2 cellular contexts compared by ENCODE assay signal in the genomic region with DNA sequence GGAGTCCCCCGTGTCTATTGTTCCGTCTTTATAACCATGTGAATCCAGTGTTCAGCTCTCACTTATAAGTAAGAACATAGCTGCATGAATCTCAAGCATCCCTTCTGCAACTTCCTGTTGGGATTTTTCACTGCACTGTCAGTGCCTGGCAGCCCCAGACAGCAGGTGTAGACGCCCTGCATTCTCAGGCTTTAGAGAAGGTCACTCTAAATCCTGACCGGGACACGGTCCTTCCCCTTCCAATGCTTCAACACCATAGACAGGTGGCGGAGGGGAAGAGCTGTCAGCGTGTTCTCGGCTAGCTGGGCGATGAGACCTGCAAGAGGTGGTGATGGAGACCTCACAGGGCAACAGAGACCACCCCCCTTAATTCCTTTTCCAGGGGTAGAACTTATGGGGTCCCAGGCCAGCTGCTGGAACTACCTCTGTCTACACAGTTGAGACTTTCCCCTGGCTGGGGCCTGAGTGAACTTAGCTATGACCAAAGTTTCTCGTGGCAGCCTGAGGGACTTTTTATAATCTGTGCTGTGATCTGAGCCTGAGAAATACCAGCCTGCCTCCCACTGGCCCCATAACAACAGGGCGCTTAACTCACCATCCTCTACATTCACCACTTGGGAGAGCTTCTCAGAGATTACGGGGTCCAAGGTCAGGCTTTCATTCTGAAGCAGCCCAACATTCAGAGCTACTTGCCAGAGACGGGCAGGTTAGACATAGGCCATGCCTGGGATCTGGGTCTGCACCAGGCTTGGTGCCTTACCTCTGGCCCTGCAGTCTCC.
TF ChIP-seq lines count a peak whose summit lies in the region.

No MANE protein-coding gene starts in this region.

TF ChIP-seq in GM23338, 12 proteins besides CTCF, POLR2A, EP300 and RAD21:
- no peak for TF ChIP-seq REST (IDR thresholded peaks at IDR 0.05; ENCODE audit: unreplicated experiment)
- no peak for TF ChIP-seq ETS1 (IDR thresholded peaks at IDR 0.05)
- TF ChIP-seq STAT1 (IDR thresholded peaks at IDR 0.05; ENCODE audit: unreplicated experiment), result no peak
- no peak for TF ChIP-seq ZNF114 (CRISPR knock-in tag; IDR thresholded peaks at IDR 0.05)
- no peak for TF ChIP-seq POLR2AphosphoS5 (IDR thresholded peaks at IDR 0.05; ENCODE audit: low read depth)
- TF ChIP-seq NANOG (IDR thresholded peaks at IDR 0.05; ENCODE audit: borderline replicate concordance), result no peak
TF ChIP-seq in GM23338: peak in this region for 0.

TF ChIP-seq in H1, 55 proteins besides CTCF, POLR2A, EP300 and RAD21:
- TF ChIP-seq CTBP2 (IDR thresholded peaks at IDR 0.05; ENCODE audit: borderline replicate concordance, insufficient read depth, insufficient read length, low read length) (no peak), RXRA (IDR thresholded peaks at IDR 0.05; ENCODE audit: insufficient read depth, low read depth, low read length) (no peak), SIN3A (conservative IDR thresholded peaks at IDR 0.05 in 1 of 2, IDR thresholded peaks at IDR 0.05 in 1 of 2; ENCODE audit: low read depth in 1 of 2, low read length in 2 of 2) (no peak), ASH2L (IDR thresholded peaks at IDR 0.05; ENCODE audit: low read length) (no peak), NANOG (IDR thresholded peaks at IDR 0.05; ENCODE audit: insufficient read depth, low read depth, low read length, poor library complexity, severe bottlenecking) (no peak), EGR1 (IDR thresholded peaks at IDR 0.05; ENCODE audit: borderline replicate concordance, low read depth, low read length) (no peak), CHD2 (IDR thresholded peaks at IDR 0.05; ENCODE audit: low read length) (no peak), SP4 (IDR thresholded peaks at IDR 0.05; ENCODE audit: low read length) (no peak)
TF ChIP-seq in H1: peak in this region for 0.
